Comparison of ENCODE assay signal across 1 cellular context in genomic region chr1:185686996-185687778, GRCh38.
TF ChIP-seq lines count a peak whose summit lies in the region.

No MANE protein-coding gene starts in this region.

TF ChIP-seq in K562, 482 proteins besides CTCF, POLR2A, EP300 and RAD21 (continued from another document):
- peak; percentile 85 for TF ChIP-seq PCBP1 (IDR thresholded peaks at IDR 0.05; ENCODE audit: low read depth, low read length, poor library complexity, severe bottlenecking)
- TF ChIP-seq PCBP2 (IDR thresholded peaks at IDR 0.05; ENCODE audit: low read depth, low read length, poor library complexity, severe bottlenecking) = peak; percentile 97
- TF ChIP-seq FOXK2 (conservative IDR thresholded peaks at IDR 0.05 in 1 of 2, IDR thresholded peaks at IDR 0.05 in 1 of 2; ENCODE audit: low read depth in 2 of 2) = no peak
- no peak for TF ChIP-seq PRPF4 (IDR thresholded peaks at IDR 0.05; ENCODE audit: insufficient read depth, low read depth, low read length, poor library complexity, severe bottlenecking)
- no peak for TF ChIP-seq ZNF408 (CRISPR knock-in tag; IDR thresholded peaks at IDR 0.05; ENCODE audit: low read depth)
- no peak for TF ChIP-seq ZBTB5 (IDR thresholded peaks at IDR 0.05)
